ENCODE assay signal across 8 cellular contexts in genomic region chr1:176843352-176844297, GRCh38.
DNase-seq lines count a peak whose midpoint lies in the region; ATAC-seq and TF ChIP-seq lines count a peak whose summit lies in the region.

No MANE protein-coding gene starts in this region.

- H4K8ac ChIP-seq in H9 (replicated peaks; ENCODE audit: insufficient read length, low read depth, low read length) = no peak overlapping the region

- H4K5ac ChIP-seq in H9 (ENCODE audit: insufficient read length, low read depth, low read length) = no peak overlapping the region

- H3K4me1 Mint-ChIP-seq in H9 (peaks cover 4 to 6% of the 10 kb centered on the region in 2 experiments; a peak in 3 of 4 replicates), osteocyte (ENCODE audit: unreplicated experiment) (no peaks in the 10 kb centered on the region)
- H3K4me1 Mint-ChIP-seq in stimulated activated effector memory CD8-positive, alpha-beta T cell treated with anti-CD3 and anti-CD28 coated beads, Interleukin-12 subunit alpha, Interleukin-12 subunit beta, amount 100 ng/mL, for 72 hours = no peaks in the 10 kb centered on the region

- no peak overlapping the region for H3K4me3 Mint-ChIP-seq in H9
- H3K4me3 Mint-ChIP-seq in osteocyte (ENCODE audit: unreplicated experiment) = no peak overlapping the region
- no peak overlapping the region for H3K4me3 Mint-ChIP-seq in stimulated activated effector memory CD8-positive, alpha-beta T cell treated with anti-CD3 and anti-CD28 coated beads, Interleukin-12 subunit alpha, Interleukin-12 subunit beta, amount 100 ng/mL, for 72 hours

- H3K27ac Mint-ChIP-seq in H9 (no peak overlapping the region), osteocyte (ENCODE audit: unreplicated experiment) (no peak overlapping the region)
- H3K27ac Mint-ChIP-seq in stimulated activated effector memory CD8-positive, alpha-beta T cell treated with anti-CD3 and anti-CD28 coated beads, Interleukin-12 subunit alpha, Interleukin-12 subunit beta, amount 100 ng/mL, for 72 hours = no peak overlapping the region

- H3K4ac ChIP-seq in H9 (ENCODE audit: low read depth, low read length) = no peak overlapping the region

- H3K56ac ChIP-seq in H9 (ENCODE audit: insufficient read length, low read depth, low read length) = no peak overlapping the region

- no peak overlapping the region for H2BK20ac ChIP-seq in H9 (ENCODE audit: low read depth, low read length, poor library complexity, severe bottlenecking)

- no peak overlapping the region for H2AFZ ChIP-seq in H9 (ENCODE audit: low read length)

- H3K27me3 Mint-ChIP-seq in H9 (ENCODE audit: low read depth) (no peaks in the 10 kb centered on the region), osteocyte (ENCODE audit: unreplicated experiment) (peaks cover 6% of the 10 kb centered on the region)

- no peak overlapping the region for H3K4me3 ChIP-seq in fibroblast of mammary gland (ENCODE audit: control insufficient read depth, low read depth, low read length)

- H3T11ph ChIP-seq in H9 (ENCODE audit: low read length) = no peak overlapping the region

- ATAC-seq in stimulated activated effector memory CD8-positive, alpha-beta T cell treated with anti-CD3 and anti-CD28 coated beads, Interleukin-12 subunit alpha, Interleukin-12 subunit beta, amount 100 ng/mL, for 72 hours = no peak

- H3K79me2 ChIP-seq in H9 (ENCODE audit: insufficient read depth, low read length) = no peaks in the 10 kb centered on the region

- no peak overlapping the region for H2BK12ac ChIP-seq in H9 (ENCODE audit: insufficient read length, low read depth, low read length)

- DNase-seq in ACHN = peak; percentile 44
- DNase-seq in H9 = no peak
- peak; percentile 14 for DNase-seq in NOMO-1 treated with dmso at 0.1 percent for 144 hours (lab: John Stamatoyannopoulos, UW; ENCODE audit: unreplicated experiment)
- peak; percentile 68 for DNase-seq in fibroblast of mammary gland (ENCODE audit: low read depth)
- DNase-seq in osteocyte (ENCODE audit: extremely low spot score, unreplicated experiment) = no peak
- DNase-seq in stimulated activated effector memory CD8-positive, alpha-beta T cell treated with anti-CD3 and anti-CD28 coated beads, Interleukin-12 subunit alpha, Interleukin-12 subunit beta, amount 100 ng/mL, for 72 hours (ENCODE audit: low spot score in 2 of 2) = no peak
- no peak for DNase-seq in activated T-cell treated with anti-CD3 and anti-CD28 coated beads, Interleukin-2, amount 50 U/mL, for 48 hours
- DNase-seq in GF-D8 (lab: John Stamatoyannopoulos, UW) = no peak

- in situ Hi-C loops in ACHN (cut with HindIII; ENCODE audit: low pct_ligation_motif_present, low pct_unique_long_range_greater_than_20kb, low sequenced_read_pairs) = no loop called here

- peaks cover 3% of the 10 kb centered on the region; the same call in 1 of the 2 replicates for H3K4me1 ChIP-seq in H9 (ENCODE audit: insufficient read depth, low read length)

- no peak overlapping the region for H2BK15ac ChIP-seq in H9 (ENCODE audit: low read depth, low read length)

- no peaks in the 10 kb centered on the region for H3K23me2 ChIP-seq in H9 (ENCODE audit: insufficient read length, low read depth, low read length, poor library complexity, severe bottlenecking)

- H2AK5ac ChIP-seq in H9 (ENCODE audit: insufficient read length, low read length) = no peak overlapping the region

- H3K79me1 ChIP-seq in H9 (ENCODE audit: insufficient read depth, low read depth, low read length, poor library complexity, severe bottlenecking) = no peaks in the 10 kb centered on the region

- H3K4me2 ChIP-seq in H9 (ENCODE audit: insufficient read depth, insufficient read length, low read length) = no peak overlapping the region

- H3K9me3 ChIP-seq in H9 (ENCODE audit: control insufficient read depth, low read depth, low read length) = no peaks in the 10 kb centered on the region

- H3K9me3 Mint-ChIP-seq in H9 = no peaks in the 10 kb centered on the region
- H3K9me3 Mint-ChIP-seq in osteocyte (ENCODE audit: unreplicated experiment) = no peaks in the 10 kb centered on the region
- peaks cover 2% of the 10 kb centered on the region for H3K9me3 Mint-ChIP-seq in stimulated activated effector memory CD8-positive, alpha-beta T cell treated with anti-CD3 and anti-CD28 coated beads, Interleukin-12 subunit alpha, Interleukin-12 subunit beta, amount 100 ng/mL, for 72 hours

- H3K18ac ChIP-seq in H9 (ENCODE audit: insufficient read length, low read depth, low read length) = no peak overlapping the region

- peak; percentile 73 for TF ChIP-seq CTCF in H9 (conservative IDR thresholded peaks at IDR 0.05)
- peak; percentile 60 for TF ChIP-seq CTCF in fibroblast of mammary gland (conservative IDR thresholded peaks at IDR 0.05; ENCODE audit: control insufficient read depth, insufficient read depth, low read depth, low read length)
- TF ChIP-seq CTCF in osteocyte (IDR thresholded peaks at IDR 0.05) = peak; percentile 52

- H3K9ac ChIP-seq in H9 (ENCODE audit: extremely low read depth, insufficient read length, low read length) = no peak overlapping the region

- H4K91ac ChIP-seq in H9 (ENCODE audit: insufficient read length, low read depth, low read length) = no peak overlapping the region

- no peak overlapping the region for H3K23ac ChIP-seq in H9 (ENCODE audit: insufficient read length, low read depth, low read length)

- H3K36me3 Mint-ChIP-seq in H9 (ENCODE audit: insufficient read depth in 1 of 3, low read depth in 3 of 3) (no peaks in the 10 kb centered on the region), osteocyte (ENCODE audit: unreplicated experiment) (no peaks in the 10 kb centered on the region)
- H3K36me3 Mint-ChIP-seq in stimulated activated effector memory CD8-positive, alpha-beta T cell treated with anti-CD3 and anti-CD28 coated beads, Interleukin-12 subunit alpha, Interleukin-12 subunit beta, amount 100 ng/mL, for 72 hours = no peaks in the 10 kb centered on the region

- H2BK5ac ChIP-seq in H9 (ENCODE audit: insufficient read length, low read length) = no peak overlapping the region

- H3K14ac ChIP-seq in H9 (ENCODE audit: insufficient read depth, low read length) = no peak overlapping the region

- H3K27me3 ChIP-seq in H9 (ENCODE audit: insufficient read depth, low read length) = no peaks in the 10 kb centered on the region

- H2BK120ac ChIP-seq in H9 (ENCODE audit: low read depth, low read length, poor library complexity, severe bottlenecking) = no peak overlapping the region

- H3K27ac ChIP-seq in H9 (ENCODE audit: insufficient read length, low read depth, low read length) = no peak overlapping the region

- WGBS in H9 (ENCODE audit: extremely low coverage, insufficient read length, low lambda C conversion rate) = no CpG with 5 or more reads among the region's 4 CpGs

- no peaks in the 10 kb centered on the region for H4K20me1 ChIP-seq in H9 (ENCODE audit: control insufficient read depth, insufficient read depth, insufficient read length)

Comparison
In these comparisons a context has a peak if more than half of its experiments do, and no peak if none do; other contexts are left out.
1. DNase-seq: peak in ACHN (single experiment), NOMO-1 treated with dmso at 0.1 percent for 144 hours (single experiment) and fibroblast of mammary gland (single experiment); none in H9 (single experiment), osteocyte (single experiment), stimulated activated effector memory CD8-positive, alpha-beta T cell treated with anti-CD3 and anti-CD28 coated beads, Interleukin-12 subunit alpha, Interleukin-12 subunit beta, amount 100 ng/mL, for 72 hours (0 of 2), activated T-cell treated with anti-CD3 and anti-CD28 coated beads, Interleukin-2, amount 50 U/mL, for 48 hours (0 of 2) and GF-D8 (single experiment).
2. Peak in every context shown above with its lines, with median percentiles within 50 percentile points of each other: CTCF ChIP-seq.